In the genomic region with DNA sequence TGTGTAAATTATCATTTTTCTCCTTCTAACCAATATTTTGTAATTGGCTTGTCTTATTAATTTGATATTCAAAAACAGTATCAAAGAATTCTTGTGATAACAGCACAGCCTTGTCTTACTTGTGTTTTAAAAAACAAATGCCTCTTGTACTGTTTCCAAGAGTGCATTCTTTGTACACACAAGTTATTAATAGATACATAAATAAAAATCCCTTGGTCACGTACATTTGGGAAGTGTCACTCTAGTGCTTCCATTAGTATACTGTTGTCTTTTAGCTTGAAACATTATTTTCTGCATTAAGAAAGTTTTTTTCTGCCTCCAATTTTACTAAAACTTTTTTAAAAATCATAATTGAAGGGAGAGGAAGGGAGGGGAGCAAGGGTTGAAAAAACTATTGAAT, we compare ENCODE assay signal across 25 cellular contexts.
"Had no signal": no experiment of that assay in that cellular context is flagged by ENCODE, and none has a peak within 500 bp of the region (broad histone marks: within the 10 kb centered on the region; RNA-seq: fewer than 3 reads in every experiment).

No MANE protein-coding gene starts in this region.

- ATAC-seq: foreskin keratinocyte; left colon; mucosa of descending colon; natural killer cell treated with Interleukin-12 subunit alpha and Interleukin-12 subunit beta and Interleukin-15 and Interleukin-18, amount 100 ng/mL, for 72 hours; stimulated activated naive B cell treated with anti-CD40 and anti-IgM and Interleukin-4, amounts not matched to agents 10 μg/mL and 1 μg/mL and 100 μg/mL, for 72 hours; stimulated activated naive CD8-positive, alpha-beta T cell treated with anti-CD3 and anti-CD28 coated beads, Interleukin-15, amount 100 ng/mL, for 72 hours; upper lobe of right lung had no signal

- H3K27me3 ChIP-seq: colonic mucosa, esophagus muscularis mucosa, foreskin keratinocyte, hepatocyte, sigmoid colon, suprapubic skin, transverse colon, upper lobe of right lung, uterus had no signal

- H3K4me1 ChIP-seq: colonic mucosa, parathyroid adenoma, suprapubic skin, transverse colon, upper lobe of right lung, uterus had no signal

- H3K36me3 ChIP-seq: colonic mucosa, esophagus muscularis mucosa, sigmoid colon, suprapubic skin, transverse colon, upper lobe of right lung, uterus had no signal

- H3K4me3 ChIP-seq: colonic mucosa, esophagus muscularis mucosa, hepatocyte, lung, mucosa of descending colon, sigmoid colon, skin epidermis, suprapubic skin, transverse colon, upper lobe of right lung, uterus had no signal

- FAIRE-seq: endothelial cell of umbilical vein had no signal

- H3K27ac ChIP-seq: colonic mucosa, esophagus muscularis mucosa, foreskin keratinocyte, hepatocyte, parathyroid adenoma, sigmoid colon, skin epidermis, suprapubic skin, transverse colon, upper lobe of right lung, uterus had no signal

- H3K9me3 ChIP-seq: colonic mucosa, esophagus muscularis mucosa, mucosa of descending colon, sigmoid colon, suprapubic skin, transverse colon, upper lobe of right lung, uterus had no signal

- DNase-seq: colonic mucosa; effector CD8-positive, alpha-beta T cell; endodermal cell; foreskin keratinocyte; glutamatergic neuron; left colon; mesenchymal stem cell; mucosa of descending colon; naive B cell; sigmoid colon; stimulated activated CD4-positive, alpha-beta T cell treated with anti-CD3 and anti-CD28 coated beads, Interleukin-15, amount 100 ng/mL, for 24 hours; stimulated activated CD4-positive, alpha-beta T cell treated with anti-CD3 and anti-CD28 coated beads, Interleukin-2, amount 100 ng/mL, for 48 hours; stimulated activated naive B cell treated with anti-CD40 and anti-IgM and Interleukin-4, amounts not matched to agents 10 μg/mL and 1 μg/mL and 100 μg/mL, for 72 hours; stimulated activated naive CD8-positive, alpha-beta T cell treated with anti-CD3 and anti-CD28 coated beads, Interleukin-15, amount 100 ng/mL, for 72 hours; transverse colon; upper lobe of right lung; uterus had no signal
